ENCODE assay signal across 2 cellular contexts in the genomic region with DNA sequence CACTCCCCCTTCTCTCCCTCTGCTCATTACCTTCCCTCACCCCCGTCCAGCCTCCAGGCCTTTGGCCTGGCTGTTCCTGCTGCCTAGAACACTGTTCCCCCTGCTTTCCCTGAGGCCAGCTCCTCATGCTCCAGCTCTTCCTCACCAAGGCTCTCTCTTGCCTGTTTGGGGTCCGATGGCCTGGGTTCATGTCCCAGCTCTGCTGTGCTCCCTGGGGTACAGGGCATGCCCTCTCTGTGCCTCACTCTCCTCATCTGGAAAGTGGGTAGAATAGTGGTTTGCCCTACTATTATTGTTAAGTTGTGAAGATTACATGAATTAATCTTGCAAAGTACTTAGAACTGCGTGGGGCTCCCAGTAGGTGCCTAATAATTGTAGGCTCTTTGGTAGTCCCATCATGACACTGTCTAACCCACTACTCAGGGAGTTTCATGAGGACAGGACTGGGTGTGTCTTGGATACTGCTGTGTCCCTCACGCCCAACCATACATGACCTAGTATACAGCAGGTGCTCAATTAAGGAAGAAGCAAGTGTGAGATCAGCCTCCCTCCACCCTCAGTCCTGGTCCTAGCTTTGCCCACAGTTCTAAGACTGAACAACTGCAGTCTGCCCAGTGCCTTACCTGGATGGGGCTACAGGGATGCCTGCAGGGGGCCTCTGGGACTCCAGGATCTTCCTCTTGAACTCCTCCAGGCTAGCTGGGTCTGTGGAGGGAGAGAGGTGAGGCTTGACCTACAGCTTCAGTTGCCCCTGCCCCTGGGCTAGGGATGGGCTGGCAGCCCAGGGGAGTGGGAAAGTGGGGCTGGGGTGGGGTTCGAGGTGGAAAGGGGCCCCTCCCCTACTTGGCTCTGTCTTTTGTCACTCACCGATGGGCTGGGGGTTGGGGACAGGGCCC.
TF ChIP-seq lines count a peak whose summit lies in the region.

No MANE protein-coding gene starts in this region.

TF ChIP-seq in HepG2, 621 proteins besides CTCF, POLR2A, EP300 and RAD21:
- no peak for TF ChIP-seq ETV5 (CRISPR knock-in tag; IDR thresholded peaks at IDR 0.05; ENCODE audit: borderline replicate concordance)
- no peak for TF ChIP-seq SOX5 (CRISPR knock-in tag; IDR thresholded peaks at IDR 0.05; ENCODE audit: borderline replicate concordance)
- TF ChIP-seq ZKSCAN8 (CRISPR knock-in tag; IDR thresholded peaks at IDR 0.05; ENCODE audit: borderline replicate concordance) = peak; percentile 36; the same call in 1 of the 2 replicates
- TF ChIP-seq ZNF768 (CRISPR knock-in tag; IDR thresholded peaks at IDR 0.05) = peak; percentile 85
- TF ChIP-seq ZNF607 (CRISPR knock-in tag; IDR thresholded peaks at IDR 0.05; ENCODE audit: borderline replicate concordance) = no peak
- 0 out of 2 replicates have a peak, but pooled peaks have one; percentile 10 for TF ChIP-seq ZMYM3 (CRISPR knock-in tag; IDR thresholded peaks at IDR 0.05)
- TF ChIP-seq ZNF629 (CRISPR knock-in tag; conservative IDR thresholded peaks at IDR 0.05) = peak; percentile 73
- no peak for TF ChIP-seq THAP11 (CRISPR knock-in tag; IDR thresholded peaks at IDR 0.05)

TF ChIP-seq in GM12891, 5 proteins besides CTCF, POLR2A, EP300 and RAD21:
- no peak for TF ChIP-seq TAF1 (IDR thresholded peaks at IDR 0.05; ENCODE audit: low read depth, low read length)
- TF ChIP-seq POLR2AphosphoS5 (IDR thresholded peaks at IDR 0.05; ENCODE audit: low read depth, low read length) = no peak
- TF ChIP-seq SPI1 (IDR thresholded peaks at IDR 0.05; ENCODE audit: low read depth, low read length) = no peak
- no peak for TF ChIP-seq POU2F2 (IDR thresholded peaks at IDR 0.05; ENCODE audit: low read depth, low read length)
- no peak for TF ChIP-seq PAX5 (IDR thresholded peaks at IDR 0.05; ENCODE audit: insufficient read depth, low read length, severe bottlenecking)
